In genomic region chr6:157383471-157383870, GRCh38 we compare ENCODE assay signal across 1 cellular context.
TF ChIP-seq lines count a peak whose summit lies in the region.

No MANE protein-coding gene starts in this region.

TF ChIP-seq in HepG2, 621 proteins besides CTCF, POLR2A, EP300 and RAD21 (continued from another document):
- no peak for TF ChIP-seq ZNF30 (CRISPR knock-in tag; IDR thresholded peaks at IDR 0.05)
- no peak for TF ChIP-seq REPIN1 (CRISPR knock-in tag; IDR thresholded peaks at IDR 0.05; ENCODE audit: borderline replicate concordance, low read depth)
